Comparison of ENCODE assay signal across 21 cellular contexts in the genomic region with DNA sequence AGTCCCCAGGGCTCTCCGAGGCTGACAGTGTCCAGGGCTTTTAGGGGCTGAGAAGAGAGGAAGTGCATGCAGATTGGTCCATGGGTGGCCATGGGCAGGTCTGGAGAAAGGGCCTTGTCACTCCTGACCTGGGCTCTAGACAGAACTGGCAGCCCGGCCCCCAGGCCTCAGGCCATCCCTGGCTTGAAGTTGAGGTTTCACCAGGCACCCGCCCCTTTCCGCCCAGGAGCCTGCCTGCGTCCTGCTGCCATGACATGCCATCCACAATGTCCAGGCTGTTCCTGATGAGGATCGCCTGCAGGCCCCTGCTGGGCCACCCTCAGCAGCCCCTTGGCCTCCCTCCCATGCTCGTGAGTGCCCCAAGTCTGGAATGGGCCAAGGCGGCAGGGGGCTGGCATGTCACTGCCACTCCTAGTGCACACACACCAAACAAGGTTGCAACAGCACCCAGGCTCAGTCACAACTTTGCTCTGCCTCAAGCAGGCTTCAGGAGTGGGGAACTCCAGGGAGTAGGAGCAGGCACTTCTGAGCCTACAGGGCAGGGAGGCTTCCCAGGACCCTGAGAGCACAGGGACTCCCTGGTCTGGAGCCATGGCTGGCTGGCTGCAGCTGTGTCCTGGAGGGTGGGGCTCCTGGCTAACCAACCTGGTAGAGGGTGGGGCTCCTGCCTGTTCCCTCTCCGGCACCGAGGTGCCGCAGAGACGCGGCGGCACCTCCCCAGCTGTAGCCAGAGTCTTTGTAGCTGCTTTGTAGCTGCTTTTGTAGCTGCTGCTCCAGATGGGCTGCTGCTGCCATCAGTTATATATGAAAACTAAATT.
A peak's percentile ranks its signal among the peaks of the same experiment; 100 is the strongest.
DNase-seq lines count a peak whose midpoint lies in the region; ATAC-seq, FAIRE-seq and TF ChIP-seq lines count a peak whose summit lies in the region.
"Had no signal": no experiment of that assay in that cellular context is flagged by ENCODE, and none has a peak within 500 bp of the region (broad histone marks: within the 10 kb centered on the region; RNA-seq: fewer than 3 reads in every experiment).

No MANE protein-coding gene starts in this region.

- H3K27ac ChIP-seq in left ventricle myocardium inferior (replicated peaks): no peak overlapping the region
- no peak overlapping the region for H3K27ac ChIP-seq in H9 (ENCODE audit: insufficient read length, low read depth, low read length)
- no peak overlapping the region for H3K27ac ChIP-seq in HepG2 (ENCODE audit: extremely low read length, insufficient read depth, low read length)
- no peak overlapping the region for H3K27ac ChIP-seq in upper lobe of right lung
- H3K27ac ChIP-seq: GM23248, suprapubic skin, uterus had no signal

- ATAC-seq in Right ventricle myocardium inferior (no peak), HepG2 (peak; percentile 38; the same call in 1 of the 3 replicates), upper lobe of right lung (peak; percentile 47)
- ATAC-seq: T-cell had no signal

- no peak for TF ChIP-seq POLR2A in HepG2 (IDR thresholded peaks at IDR 0.05; ENCODE audit: insufficient read depth in 1 of 2, low read depth in 2 of 2, low read length in 2 of 2)

- H3K27ac Mint-ChIP-seq in H9: no peak overlapping the region; a peak in 1 of 7 replicates
- H3K27ac Mint-ChIP-seq: activated naive CD4-positive, alpha-beta T cell treated with anti-CD3 and anti-CD28 coated beads for 36 hours; activated T-cell treated with anti-CD3 and anti-CD28 coated beads, Interleukin-2, amount 50 U/mL, for 24 hours; T-cell had no signal

- no peak overlapping the region for H3K4me2 ChIP-seq in H9 (ENCODE audit: insufficient read depth, insufficient read length, low read length)
- H3K4me2 ChIP-seq in HepG2 (ENCODE audit: low read depth, low read length): no peak overlapping the region
- H3K4me2 ChIP-seq: smooth muscle cell had no signal

- H3K9ac ChIP-seq in H9 (ENCODE audit: extremely low read depth, insufficient read length, low read length) (no peak overlapping the region), HepG2 (ENCODE audit: insufficient read depth, low read depth, low read length) (no peak overlapping the region)
- H3K9ac ChIP-seq: GM23248 had no signal

- 0 out of 2 replicates have a peak overlapping the region, but pooled peaks have one; percentile 5 for H3K14ac ChIP-seq in H9 (ENCODE audit: insufficient read depth, low read length)

- H3K4me1 ChIP-seq in left ventricle myocardium inferior (no peaks in the 10 kb centered on the region), H9 (ENCODE audit: insufficient read depth, low read length) (no peaks in the 10 kb centered on the region), HepG2 (ENCODE audit: insufficient read depth, low read length) (no peaks in the 10 kb centered on the region), upper lobe of right lung (no peaks in the 10 kb centered on the region)
- H3K4me1 ChIP-seq: suprapubic skin, uterus had no signal

- H4K8ac ChIP-seq in H9 (replicated peaks; ENCODE audit: insufficient read length, low read depth, low read length): no peak overlapping the region

- no peak overlapping the region for H3T11ph ChIP-seq in H9 (ENCODE audit: low read length)

- H3K4me3 ChIP-seq in left ventricle myocardium inferior (no peak overlapping the region), HepG2 (replicated peaks in 1 of 3; ENCODE audit: insufficient read depth in 1 of 3, low read depth in 2 of 3, low read length in 3 of 3) (no peak overlapping the region), upper lobe of right lung (no peak overlapping the region)
- H3K4me3 ChIP-seq: GM23248, smooth muscle cell, suprapubic skin, uterus had no signal

- H2BK20ac ChIP-seq in H9 (ENCODE audit: low read depth, low read length, poor library complexity, severe bottlenecking): no peak overlapping the region

- H3K79me1 ChIP-seq in H9 (ENCODE audit: insufficient read depth, low read depth, low read length, poor library complexity, severe bottlenecking): no peaks in the 10 kb centered on the region

- no peak for TF ChIP-seq RAD21 in HepG2 (CRISPR knock-in tag; IDR thresholded peaks at IDR 0.05)

- H3K36me3 ChIP-seq in left ventricle myocardium inferior: no peaks in the 10 kb centered on the region
- H3K36me3 ChIP-seq in HepG2 (replicated peaks in 1 of 2; ENCODE audit: control insufficient read depth in 1 of 2, insufficient read depth in 2 of 2, low read length in 2 of 2): no peaks in the 10 kb centered on the region
- no peaks in the 10 kb centered on the region for H3K36me3 ChIP-seq in upper lobe of right lung
- H3K36me3 ChIP-seq: suprapubic skin, uterus had no signal

- no peak overlapping the region for H3K4ac ChIP-seq in H9 (ENCODE audit: low read depth, low read length)

- H3K9me3 ChIP-seq in left ventricle myocardium inferior (replicated peaks): peaks cover 10% of the 10 kb centered on the region
- H3K9me3 ChIP-seq in H9 (ENCODE audit: control insufficient read depth, low read depth, low read length): no peaks in the 10 kb centered on the region
- no peaks in the 10 kb centered on the region for H3K9me3 ChIP-seq in HepG2 (ENCODE audit: low read length)
- H3K9me3 ChIP-seq in upper lobe of right lung: no peaks in the 10 kb centered on the region
- H3K9me3 ChIP-seq: suprapubic skin, uterus had no signal

- no peak overlapping the region for H2BK12ac ChIP-seq in H9 (ENCODE audit: insufficient read length, low read depth, low read length)

- no peak for FAIRE-seq in HepG2 (lab: Jason Lieb, UNC)
- FAIRE-seq: D721Med, islet of Langerhans had no signal

- no peaks in the 10 kb centered on the region for H3K27me3 Mint-ChIP-seq in H9 (ENCODE audit: low read depth)
- H3K27me3 Mint-ChIP-seq: activated T-cell treated with anti-CD3 and anti-CD28 coated beads, Interleukin-2, amount 50 U/mL, for 24 hours; T-cell had no signal

- H2AFZ ChIP-seq in H9 (ENCODE audit: low read length): no peak overlapping the region
- H2AFZ ChIP-seq in HepG2 (ENCODE audit: low read length): no peak overlapping the region
- H2AFZ ChIP-seq: GM23248 had no signal

- H3K9me3 Mint-ChIP-seq in H9: no peaks in the 10 kb centered on the region; a peak in 1 of 5 replicates

- POLR2A ChIA-PET in HepG2 (lab: Yijun Ruan, JAX): no interaction called here

- intact Hi-C loops in Right ventricle myocardium inferior (cut with DNase I): no loop called here
- intact Hi-C loops in left ventricle myocardium inferior (cut with micrococcal nuclease): no loop called here
- intact Hi-C loops in HepG2 (cut with micrococcal nuclease; ENCODE audit: unreplicated experiment): no loop called here
- intact Hi-C loops in upper lobe of right lung (cut with DNase I): no loop called here

- no peak overlapping the region for H4K91ac ChIP-seq in H9 (ENCODE audit: insufficient read length, low read depth, low read length)

- H3K4me3 Mint-ChIP-seq in H9: no peak overlapping the region
- H3K4me3 Mint-ChIP-seq: activated naive CD4-positive, alpha-beta T cell treated with anti-CD3 and anti-CD28 coated beads for 36 hours; activated T-cell treated with anti-CD3 and anti-CD28 coated beads, Interleukin-2, amount 50 U/mL, for 24 hours; T-cell had no signal

- no peak overlapping the region for H2AK5ac ChIP-seq in H9 (ENCODE audit: insufficient read length, low read length)

- H3K27me3 ChIP-seq in left ventricle myocardium inferior (ENCODE audit: low read depth): no peaks in the 10 kb centered on the region
- no peaks in the 10 kb centered on the region for H3K27me3 ChIP-seq in H9 (ENCODE audit: insufficient read depth, low read length)
- no peaks in the 10 kb centered on the region; a peak in 1 of 5 replicates for H3K27me3 ChIP-seq in HepG2 (ENCODE audit: control insufficient read depth in 1 of 2, insufficient read depth in 2 of 2, low read length in 2 of 2)
- no peaks in the 10 kb centered on the region for H3K27me3 ChIP-seq in upper lobe of right lung
- H3K27me3 ChIP-seq: suprapubic skin, uterus had no signal

- no peak overlapping the region for H2BK120ac ChIP-seq in H9 (ENCODE audit: low read depth, low read length, poor library complexity, severe bottlenecking)

- H3K18ac ChIP-seq in H9 (ENCODE audit: insufficient read length, low read depth, low read length): no peak overlapping the region

- TF ChIP-seq CTCF in left ventricle myocardium inferior (IDR thresholded peaks at IDR 0.05; ENCODE audit: borderline replicate concordance) (no peak), H9 (conservative IDR thresholded peaks at IDR 0.05) (no peak), HepG2 (CRISPR knock-in tag; IDR thresholded peaks at IDR 0.05) (no peak), upper lobe of right lung (IDR thresholded peaks at IDR 0.05) (no peak)

- H4K20me1 ChIP-seq in H9 (ENCODE audit: control insufficient read depth, insufficient read depth, insufficient read length) (no peaks in the 10 kb centered on the region), HepG2 (ENCODE audit: insufficient read depth, low read length) (no peaks in the 10 kb centered on the region)

- no peak overlapping the region for H4K5ac ChIP-seq in H9 (ENCODE audit: insufficient read length, low read depth, low read length)

- CTCF ChIA-PET in HepG2 (lab: Yijun Ruan, JAX; ENCODE audit: low intra/inter-chr PET ratio, low total read pairs): no interaction called here

- H3K36me3 Mint-ChIP-seq in H9 (ENCODE audit: insufficient read depth in 1 of 3, low read depth in 3 of 3): no peaks in the 10 kb centered on the region; a peak in 1 of 7 replicates
- H3K36me3 Mint-ChIP-seq: T-cell had no signal

- no peak overlapping the region for H2BK5ac ChIP-seq in H9 (ENCODE audit: insufficient read length, low read length)

- in situ Hi-C loops in HepG2 (cut with HindIII; ENCODE audit: extremely low pct_ligation_motif_present, low pct_unique_long_range_greater_than_20kb): no loop called here

- no peak overlapping the region for H3K23ac ChIP-seq in H9 (ENCODE audit: insufficient read length, low read depth, low read length)

- DNase-seq in Right ventricle myocardium inferior (ENCODE audit: missing footprints): peak; percentile 62
- no peak for DNase-seq in left ventricle myocardium inferior
- DNase-seq in H9: peak; percentile 23
- DNase-seq in HepG2 (ENCODE audit: low spot score): no peak
- DNase-seq in upper lobe of right lung: peak; percentile 51
- no peak for DNase-seq in NCI-H2081 treated with DMSO at 0.1 percent for 48 hours (lab: John Stamatoyannopoulos, UW)
- DNase-seq in activated CD4-positive, alpha-beta T cell treated with anti-CD3 and anti-CD28 coated beads for 4 hours: no peak
- DNase-seq in kidney glomerular epithelial cell (lab: John Stamatoyannopoulos, UW): no peak
- DNase-seq: activated CD4-positive, CD25-positive, alpha-beta regulatory T cell treated with anti-CD3 and anti-CD28 coated beads, Interleukin-2, amount 50 U/mL, for 72 hours; activated naive CD4-positive, alpha-beta T cell treated with anti-CD3 and anti-CD28 coated beads for 36 hours; dermis blood vessel endothelial cell; GM23248; mammary epithelial cell; NCI-H1105 treated with DMSO at 0.1 percent for 48 hours; uterus had no signal

- no peaks in the 10 kb centered on the region for H3K23me2 ChIP-seq in H9 (ENCODE audit: insufficient read length, low read depth, low read length, poor library complexity, severe bottlenecking)

- no peak overlapping the region for H3K56ac ChIP-seq in H9 (ENCODE audit: insufficient read length, low read depth, low read length)

- no TSS peak for BruUV-seq in HepG2 (replicated peaks; lab: Mats Ljungman, UMichigan)

- no peak overlapping the region for H2BK15ac ChIP-seq in H9 (ENCODE audit: low read depth, low read length)

- TF ChIP-seq EP300 in HepG2 (IDR thresholded peaks at IDR 0.05; ENCODE audit: low read depth in 2 of 2, low read length in 2 of 2) (no peak), HepG2 (CRISPR knock-in tag; IDR thresholded peaks at IDR 0.05; ENCODE audit: borderline replicate concordance) (no peak)

- H3K79me2 ChIP-seq in H9 (ENCODE audit: insufficient read depth, low read length): no peaks in the 10 kb centered on the region
- H3K79me2 ChIP-seq in HepG2 (ENCODE audit: insufficient read depth, low read length): no peaks in the 10 kb centered on the region

- WGBS in H9 (ENCODE audit: extremely low coverage, insufficient read length, low lambda C conversion rate): no CpG with 5 or more reads among the region's 14 CpGs
- 66% methylated on average over 7 of the region's 14 CpGs for WGBS in HepG2 (ENCODE audit: low lambda C conversion rate)

- H3K4me1 Mint-ChIP-seq in H9: no peaks in the 10 kb centered on the region
- H3K4me1 Mint-ChIP-seq: T-cell had no signal

Comparison
In these comparisons a context has a peak if more than half of its experiments do, and no peak if none do; other contexts are left out.
1. DNase-seq: peak in Right ventricle myocardium inferior (single experiment), H9 (single experiment) and upper lobe of right lung (single experiment); none in left ventricle myocardium inferior (single experiment), HepG2 (single experiment), NCI-H2081 treated with DMSO at 0.1 percent for 48 hours (single experiment), activated CD4-positive, alpha-beta T cell treated with anti-CD3 and anti-CD28 coated beads for 4 hours (0 of 2) and kidney glomerular epithelial cell (single experiment).